8 cellular contexts compared by ENCODE assay signal in genomic region chr12:6533653-6534157, GRCh38. TPM values are rescaled to one million over a fixed set of nuclear protein-coding genes. Genes with fewer than 3 reads are reported as not detected.
DNase-seq lines count a peak whose midpoint lies in the region; ATAC-seq and TF ChIP-seq lines count a peak whose summit lies in the region.

No MANE protein-coding gene starts in this region.

- DNase-seq in GF-D8 (lab: John Stamatoyannopoulos, UW) = peak; percentile 72
- DNase-seq in IMR-90 = peak; percentile 84
- peak; percentile 90 for DNase-seq in NOMO-1 treated with DMSO at 0.1 percent for 48 hours (lab: John Stamatoyannopoulos, UW; ENCODE audit: unreplicated experiment)
- DNase-seq in activated naive CD4-positive, alpha-beta T cell treated with anti-CD3 and anti-CD28 coated beads, Interleukin-2, amount 50 U/mL, for 16 hours = peak; percentile 65
- DNase-seq in globus pallidus (ENCODE audit: low spot score) = peak; percentile 97
- DNase-seq in GM19240 (ENCODE audit: insufficient read length, low spot score) = no peak

- 0% methylated on average over 3 of the region's 23 CpGs; no CpG with 5 or more reads in 1 of the 2 experiments for WGBS in IMR-90 (ENCODE audit: extremely low coverage in 2 of 2, insufficient read length in 1 of 2), 2 experiments

- H3K27me3 ChIP-seq in IMR-90 (ENCODE audit: control insufficient read depth, insufficient read depth, low read length) = no peaks in the 10 kb centered on the region
- H3K27me3 ChIP-seq in neutrophil = no peaks in the 10 kb centered on the region

- H3K36me3 ChIP-seq in IMR-90 (ENCODE audit: control insufficient read depth, insufficient read depth, low read length) (peaks cover 54% of the 10 kb centered on the region), neutrophil (peaks cover 57% of the 10 kb centered on the region)

- H4K8ac ChIP-seq in IMR-90 (ENCODE audit: low read depth in 2 of 2, low read length in 2 of 2) = peak overlapping the region; percentile 80 to 98

- TF ChIP-seq CTCF in IMR-90 (conservative IDR thresholded peaks at IDR 0.05; ENCODE audit: low read depth, low read length) = no peak
- no peak for TF ChIP-seq CTCF in neutrophil (IDR thresholded peaks at IDR 0.05)

- BruUV-seq in IMR-90 (replicated peaks; lab: Mats Ljungman, UMichigan) = no TSS peak

- H3K23ac ChIP-seq in IMR-90 (ENCODE audit: low read depth, low read length) = peak overlapping the region; percentile 96

- H3K9me3 ChIP-seq in IMR-90 (ENCODE audit: control insufficient read depth, insufficient read depth, low read length) (no peaks in the 10 kb centered on the region), neutrophil (no peaks in the 10 kb centered on the region)

- H2AFZ ChIP-seq in IMR-90 (replicated peaks; ENCODE audit: low read length, poor library complexity) = peak overlapping the region; percentile 95

- dilution Hi-C loops in IMR-90 (cut with HindIII; ENCODE audit: low sequenced_read_pairs, unreplicated experiment) = no loop called here

- peak overlapping the region; percentile 99 for H3K14ac ChIP-seq in IMR-90 (replicated peaks; ENCODE audit: low read depth, low read length)

- no peak for TF ChIP-seq RAD21 in IMR-90 (IDR thresholded peaks at IDR 0.05; ENCODE audit: low read length)

- ATAC-seq in GM21737 (IDR thresholded peaks at IDR 0.05; ENCODE audit: unreplicated experiment) = peak; percentile 37
- ATAC-seq in IMR-90 (ENCODE audit: low read depth) = peak; percentile 38

- H3K9ac ChIP-seq in IMR-90 (ENCODE audit: low read depth, low read length) = peak overlapping the region; percentile 84

- peak overlapping the region; percentile 99 for H2BK5ac ChIP-seq in IMR-90 (ENCODE audit: low read depth, low read length, poor library complexity, severe bottlenecking)

- H4K91ac ChIP-seq in IMR-90 (ENCODE audit: insufficient read depth, low read depth, low read length) = peak overlapping the region; percentile 99

- no peaks in the 10 kb centered on the region for H3K9me1 ChIP-seq in IMR-90 (ENCODE audit: insufficient read depth, low read length)

- H3K56ac ChIP-seq in IMR-90 (ENCODE audit: extremely low read depth, insufficient read depth, low read length) = peak overlapping the region; percentile 92

- H3K4ac ChIP-seq in IMR-90 (ENCODE audit: low read depth, low read length) = peak overlapping the region; percentile 97

- H3K27ac ChIP-seq in IMR-90 (ENCODE audit: insufficient read depth, low read length) (peak overlapping the region; percentile 94), neutrophil (peak overlapping the region; percentile 97)

- peak overlapping the region; percentile 100 for H2AK9ac ChIP-seq in IMR-90 (replicated peaks; ENCODE audit: low read depth, low read length, poor library complexity)

- intact Hi-C loops in IMR-90 (cut with micrococcal nuclease) = loop anchor here (1.0 to 2.0 kb wide), 3 partner anchors 39 to 197 kb away; partner anchors contain the start of gene NCAPD2

- H3K4me3 ChIP-seq in IMR-90 (ENCODE audit: insufficient read depth, low read depth, low read length) (peak overlapping the region; percentile 51), neutrophil (ENCODE audit: low read depth in 1 of 2, low read length in 1 of 2) (peak overlapping the region; percentile 72 to 96)

- H4K20me1 ChIP-seq in IMR-90 (ENCODE audit: insufficient read depth, low read length) = peaks cover 44% of the 10 kb centered on the region

- in situ Hi-C loops in IMR-90 (cut with MboI; ENCODE audit: low sequenced_read_pairs) = no loop called here

- peaks cover 2 to 61% of the 10 kb centered on the region in 2 experiments; a peak in 3 of 4 replicates for H3K79me1 ChIP-seq in IMR-90 (ENCODE audit: low read depth in 1 of 2, low read length in 2 of 2)

- TF ChIP-seq POLR2A in IMR-90 (IDR thresholded peaks at IDR 0.05; ENCODE audit: low read depth, low read length) = no peak; the same call in 1 of the 2 replicates

- peak overlapping the region; percentile 96 for H2BK120ac ChIP-seq in IMR-90 (ENCODE audit: low read depth, low read length)

- H2AK5ac ChIP-seq in IMR-90 (ENCODE audit: low read depth, low read length) = peak overlapping the region; percentile 95

- POLR2A ChIA-PET in IMR-90 (lab: Charles Lee; ENCODE audit: unreplicated experiment) = interaction anchor here (0.5 to 2.9 kb wide), 39 partner anchors 13 to 543 kb away, joined by 3 to 48 read pairs (median 7); partner anchors contain the start of genes COPS7A, MRPL51, NOP2 and VAMP1

- H2BK15ac ChIP-seq in IMR-90 (ENCODE audit: low read depth, low read length) = peak overlapping the region; percentile 96; the same call in 2 of the 3 replicates

- H3K4me1 ChIP-seq in IMR-90 (ENCODE audit: control insufficient read depth, insufficient read depth, low read length) (peaks cover 12% of the 10 kb centered on the region), neutrophil (ENCODE audit: control insufficient read depth in 1 of 2, insufficient read depth in 1 of 2, low read depth in 1 of 2, low read length in 1 of 2) (peaks cover 60 to 62% of the 10 kb centered on the region in 2 experiments)

- CTCF ChIA-PET in IMR-90 (lab: Yijun Ruan, JAX) = no interaction called here

- H2BK20ac ChIP-seq in IMR-90 (ENCODE audit: low read depth, low read length) = peak overlapping the region; percentile 86

- peak overlapping the region; percentile 95 for H3K18ac ChIP-seq in IMR-90 (ENCODE audit: low read depth, low read length)

- H3K4me2 ChIP-seq in IMR-90 (ENCODE audit: low read depth, low read length) = peak overlapping the region; percentile 95

- peak overlapping the region; percentile 93 for H4K5ac ChIP-seq in IMR-90 (ENCODE audit: low read depth, low read length)

TF ChIP-seq in IMR-90, 13 proteins besides CTCF, POLR2A, EP300 and RAD21:
- TF ChIP-seq MAZ (IDR thresholded peaks at IDR 0.05; ENCODE audit: borderline replicate concordance, low read depth, low read length) (peak; percentile 64; the same call in 1 of the 2 replicates), CHD1 (IDR thresholded peaks at IDR 0.05; ENCODE audit: low read depth, low read length) (no peak)

RNA-seq across cellular contexts. Expression of gene GAPDH, which starts 0.6 kb away (rescaled TPM):
- total RNA-seq in IMR-90 (2012; rRNA removed) = 11,536 and 12,939 TPM in 2 replicates
- polyA plus RNA-seq in IMR-90 (2012; rRNA removed) = 21,893 and 22,387 TPM in 2 replicates
- 8,363 and 20,126 TPM in 2 replicates for polyA plus RNA-seq in IMR-90 (2012; cell fraction: cytosol; rRNA removed)
- polyA plus RNA-seq in IMR-90 (2012; cell fraction: nucleus; rRNA removed; ENCODE audit: low replicate concordance) = 5,196 and 8,980 TPM in 2 replicates

RNA-seq across cellular contexts. Expression of gene IFFO1, which starts 22.1 kb away (rescaled TPM):
- total RNA-seq in IMR-90 (2012; rRNA removed) = 5.6 and 5.8 TPM in 2 replicates
- 35.1 and 37.8 TPM in 2 replicates for polyA plus RNA-seq in IMR-90 (2012; rRNA removed)
- 30.6 and 33.4 TPM in 2 replicates for polyA plus RNA-seq in IMR-90 (2012; cell fraction: cytosol; rRNA removed)
- polyA plus RNA-seq in IMR-90 (2012; cell fraction: nucleus; rRNA removed; ENCODE audit: low replicate concordance) = 194 and 345 TPM in 2 replicates

RNA-seq across cellular contexts. Expression of gene NOP2, which starts 34.4 kb away (rescaled TPM):
- 32.5 and 35.8 TPM in 2 replicates for total RNA-seq in IMR-90 (2012; rRNA removed)
- 49.9 and 51.7 TPM in 2 replicates for polyA plus RNA-seq in IMR-90 (2012; rRNA removed)
- 11.8 and 18.6 TPM in 2 replicates for polyA plus RNA-seq in IMR-90 (2012; cell fraction: cytosol; rRNA removed)
- 170 and 206 TPM in 2 replicates for polyA plus RNA-seq in IMR-90 (2012; cell fraction: nucleus; rRNA removed; ENCODE audit: low replicate concordance)

RNA-seq across cellular contexts. Expression of gene NCAPD2, which starts 39.8 kb away (rescaled TPM):
- total RNA-seq in IMR-90 (2012; rRNA removed) = 52.8 and 57.9 TPM in 2 replicates
- polyA plus RNA-seq in IMR-90 (2012; rRNA removed) = 35.6 and 40.9 TPM in 2 replicates
- 24.1 and 33.8 TPM in 2 replicates for polyA plus RNA-seq in IMR-90 (2012; cell fraction: cytosol; rRNA removed)
- polyA plus RNA-seq in IMR-90 (2012; cell fraction: nucleus; rRNA removed; ENCODE audit: low replicate concordance) = 21.1 and 24.2 TPM in 2 replicates

RNA-seq across cellular contexts. Expression of gene MRPL51, which starts 40.6 kb away (rescaled TPM):
- total RNA-seq in IMR-90 (2012; rRNA removed) = 80.1 and 126 TPM in 2 replicates
- 151 and 160 TPM in 2 replicates for polyA plus RNA-seq in IMR-90 (2012; rRNA removed)
- polyA plus RNA-seq in IMR-90 (2012; cell fraction: cytosol; rRNA removed) = 68.0 and 178 TPM in 2 replicates
- 16.5 and 43.9 TPM in 2 replicates for polyA plus RNA-seq in IMR-90 (2012; cell fraction: nucleus; rRNA removed; ENCODE audit: low replicate concordance)
